ENCODE assay signal across 29 cellular contexts in the genomic region with DNA sequence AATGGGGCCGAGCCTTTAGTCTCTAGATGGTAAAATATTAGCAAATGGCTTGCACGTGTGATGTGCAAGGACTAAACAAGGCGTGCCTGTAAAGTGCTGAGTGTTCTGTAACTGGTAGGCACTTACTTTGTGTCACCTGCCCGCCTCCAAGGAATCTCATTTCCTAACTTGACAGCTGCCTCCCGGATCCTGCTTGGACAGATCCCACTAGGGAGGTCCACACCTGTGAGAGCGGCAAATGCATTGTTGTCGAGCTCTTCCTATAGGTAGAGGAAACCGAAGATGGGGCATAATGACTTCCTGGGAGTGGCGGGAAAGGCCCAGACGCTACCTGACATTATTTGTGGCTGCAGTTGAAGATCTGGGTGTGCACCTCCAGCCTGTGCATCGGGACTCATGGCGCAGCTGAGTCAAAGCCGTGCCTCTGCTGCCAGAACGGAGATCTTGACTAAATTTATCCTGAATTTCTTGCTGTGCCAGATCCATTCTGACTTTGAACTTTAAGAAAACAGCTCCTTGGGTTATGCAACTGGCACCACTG.
DNase-seq lines count a peak whose midpoint lies in the region; ATAC-seq, FAIRE-seq and TF ChIP-seq lines count a peak whose summit lies in the region.
"Had no signal": no experiment of that assay in that cellular context is flagged by ENCODE, and none has a peak within 500 bp of the region (broad histone marks: within the 10 kb centered on the region; RNA-seq: fewer than 3 reads in every experiment).

No MANE protein-coding gene starts in this region.

- FAIRE-seq in H54 (lab: Jason Lieb, UNC) = no peak
- FAIRE-seq: keratinocyte, pancreas, TTC549 had no signal

- H4K20me1 ChIP-seq in MM.1S (ENCODE audit: insufficient read depth, low read length) = no peaks in the 10 kb centered on the region

- no peak for TF ChIP-seq CTCF in vagina (IDR thresholded peaks at IDR 0.05)
- no peak for TF ChIP-seq CTCF in MM.1S (IDR thresholded peaks at IDR 0.05; ENCODE audit: low read length)

- H3K9ac ChIP-seq in MM.1S (ENCODE audit: low read length) = no peak overlapping the region

- no peaks in the 10 kb centered on the region for H3F3A ChIP-seq in MM.1S (ENCODE audit: insufficient read depth, low read length)

- H3K27me3 ChIP-seq in vagina (no peaks in the 10 kb centered on the region), MM.1S (replicated peaks; ENCODE audit: insufficient read depth, low read length) (no peaks in the 10 kb centered on the region)
- H3K27me3 ChIP-seq: pancreas, Peyer's patch, right atrium auricular region had no signal

- no peaks in the 10 kb centered on the region for H3K9me3 ChIP-seq in vagina
- H3K9me3 ChIP-seq in MM.1S (replicated peaks; ENCODE audit: insufficient read depth, low read length) = no peaks in the 10 kb centered on the region
- H3K9me3 ChIP-seq: pancreas, Peyer's patch, right atrium auricular region, spleen had no signal

- no peak for ATAC-seq in stimulated activated naive CD8-positive, alpha-beta T cell treated with anti-CD3 and anti-CD28 coated beads, Interleukin-15, amount 100 ng/mL, for 72 hours
- ATAC-seq in stimulated activated naive CD8-positive, alpha-beta T cell treated with anti-CD3 and anti-CD28 coated beads, Interleukin-15, Interleukin-2, amounts not matched to agents 100 U/mL and 50 U/mL, for 24 hours = no peak
- ATAC-seq: activated CD4-positive, CD25-positive, alpha-beta regulatory T cell treated with anti-CD3 and anti-CD28 coated beads, Interleukin-2, amount 50 U/mL, for 24 hours; activated naive CD4-positive, alpha-beta T cell treated with anti-CD3 and anti-CD28 coated beads, Interleukin-2, amount 50 U/mL, for 72 hours; left ventricle myocardium superior; natural killer cell; pancreas had no signal

- no peak for TF ChIP-seq POLR2A in vagina (IDR thresholded peaks at IDR 0.05)
- no peak for TF ChIP-seq POLR2A in H54 (IDR thresholded peaks at IDR 0.05; ENCODE audit: low read depth, low read length)

- H3K4me2 ChIP-seq in MM.1S (ENCODE audit: low read depth, low read length) = no peak overlapping the region

- no peak overlapping the region for H3K27ac ChIP-seq in vagina
- H3K27ac ChIP-seq in MM.1S (ENCODE audit: low read length) = no peak overlapping the region
- H3K27ac ChIP-seq: pancreas, Peyer's patch, right atrium auricular region, spleen had no signal

- peak overlapping the region in 1 of 2 donors; percentile 74 for H3K27ac Mint-ChIP-seq in stimulated activated naive CD8-positive, alpha-beta T cell treated with anti-CD3 and anti-CD28 coated beads, Interleukin-15, amount 100 ng/mL, for 72 hours
- H3K27ac Mint-ChIP-seq: activated CD4-positive, alpha-beta memory T cell treated with anti-CD3 and anti-CD28 coated beads for 36 hours; activated naive CD4-positive, alpha-beta T cell treated with anti-CD3 and anti-CD28 coated beads, Interleukin-2, amount 50 U/mL, for 72 hours; activated T-helper 2 cell treated with anti-CD3 and anti-CD28 coated beads, Interferon-gamma antibody, Interleukin-2, Interleukin-4, amounts not matched to agents 10 μg/mL and 5 μg/mL and 100 μg/mL, durations not matched to agents 14 hours and 24 hours and 36 hours; mesothelial cell of epicardium; natural killer cell had no signal

- H3K27me3 Mint-ChIP-seq in stimulated activated naive CD8-positive, alpha-beta T cell treated with anti-CD3 and anti-CD28 coated beads, Interleukin-15, amount 100 ng/mL, for 72 hours = peaks cover 43% of the 10 kb centered on the region

- intact Hi-C loops in vagina (cut with DNase I) = no loop called here

- H3K9me3 Mint-ChIP-seq in stimulated activated naive CD8-positive, alpha-beta T cell treated with anti-CD3 and anti-CD28 coated beads, Interleukin-15, amount 100 ng/mL, for 72 hours = no peaks in the 10 kb centered on the region
- H3K9me3 Mint-ChIP-seq: activated CD4-positive, alpha-beta memory T cell treated with anti-CD3 and anti-CD28 coated beads for 36 hours; activated naive CD4-positive, alpha-beta T cell treated with anti-CD3 and anti-CD28 coated beads, Interleukin-2, amount 50 U/mL, for 72 hours; activated T-helper 2 cell treated with anti-CD3 and anti-CD28 coated beads, Interferon-gamma antibody, Interleukin-2, Interleukin-4, amounts not matched to agents 10 μg/mL and 5 μg/mL and 100 μg/mL, durations not matched to agents 14 hours and 24 hours and 36 hours; central memory CD8-positive, alpha-beta T cell; mesothelial cell of epicardium; natural killer cell had no signal

- peak overlapping the region; percentile 48 to 50 for H3K4me3 Mint-ChIP-seq in stimulated activated naive CD8-positive, alpha-beta T cell treated with anti-CD3 and anti-CD28 coated beads, Interleukin-15, amount 100 ng/mL, for 72 hours
- H3K4me3 Mint-ChIP-seq: activated CD4-positive, alpha-beta memory T cell treated with anti-CD3 and anti-CD28 coated beads for 36 hours; central memory CD8-positive, alpha-beta T cell; mesothelial cell of epicardium; natural killer cell had no signal

- H3K4me1 Mint-ChIP-seq in stimulated activated naive CD8-positive, alpha-beta T cell treated with anti-CD3 and anti-CD28 coated beads, Interleukin-15, amount 100 ng/mL, for 72 hours = peaks cover 7% of the 10 kb centered on the region
- H3K4me1 Mint-ChIP-seq: central memory CD8-positive, alpha-beta T cell; mesothelial cell of epicardium had no signal

- H3K79me2 ChIP-seq in MM.1S (ENCODE audit: low read length) = no peaks in the 10 kb centered on the region

- H3K36me3 ChIP-seq in vagina = no peaks in the 10 kb centered on the region
- H3K36me3 ChIP-seq in MM.1S (replicated peaks; ENCODE audit: insufficient read depth, low read length) = no peaks in the 10 kb centered on the region
- H3K36me3 ChIP-seq: pancreas, Peyer's patch, right atrium auricular region, spleen had no signal

- H2AFZ ChIP-seq in MM.1S (ENCODE audit: low read length) = no peak overlapping the region

- no peak overlapping the region for H3K4me3 ChIP-seq in vagina
- H3K4me3 ChIP-seq in MM.1S (ENCODE audit: low read length) = no peak overlapping the region
- H3K4me3 ChIP-seq: pancreas, Peyer's patch, right atrium auricular region, spleen had no signal

- H3K4me1 ChIP-seq in vagina (no peaks in the 10 kb centered on the region), MM.1S (ENCODE audit: low read length) (no peaks in the 10 kb centered on the region)
- H3K4me1 ChIP-seq: pancreas, Peyer's patch, right atrium auricular region had no signal

- no peak for DNase-seq in stimulated activated naive CD8-positive, alpha-beta T cell treated with anti-CD3 and anti-CD28 coated beads, Interleukin-15, amount 100 ng/mL, for 72 hours
- DNase-seq in stimulated activated naive CD8-positive, alpha-beta T cell treated with anti-CD3 and anti-CD28 coated beads, Interleukin-15, Interleukin-2, amounts not matched to agents 100 U/mL and 50 U/mL, for 24 hours = no peak
- DNase-seq in NCI-H748 treated with DMSO at 0.1 percent for 48 hours (lab: John Stamatoyannopoulos, UW) (peak; percentile 53), middle frontal gyrus (ENCODE audit: extremely low spot score, low spot score) (peak; percentile 52), vagina (ENCODE audit: extremely low spot score in 2 of 2) (peak; percentile 72 to 74), MM.1S (no peak), H54 (ENCODE audit: insufficient read length, low spot score) (no peak), NCI-H526 treated with DMSO at 0.1 percent for 48 hours (lab: John Stamatoyannopoulos, UW) (no peak)
- DNase-seq: ACHN; activated CD4-positive, alpha-beta memory T cell treated with anti-CD3 and anti-CD28 coated beads for 36 hours; C1 segment of cervical spinal cord; Calu3; DND-41; KG1; left ventricle myocardium superior; natural killer cell; NCI-H1417 treated with DMSO at 0.1 percent for 48 hours; NCI-H524; pancreas; Peyer's patch; spleen had no signal

- H3K9me2 ChIP-seq in MM.1S (replicated peaks; ENCODE audit: insufficient read depth, low read length) = no peaks in the 10 kb centered on the region

Comparison
In these comparisons a context has a peak if more than half of its experiments do, and no peak if none do; other contexts are left out.
1. DNase-seq: peak in NCI-H748 treated with DMSO at 0.1 percent for 48 hours (single experiment), middle frontal gyrus (single experiment) and vagina (2 of 2); none in stimulated activated naive CD8-positive, alpha-beta T cell treated with anti-CD3 and anti-CD28 coated beads, Interleukin-15, amount 100 ng/mL, for 72 hours (0 of 2), stimulated activated naive CD8-positive, alpha-beta T cell treated with anti-CD3 and anti-CD28 coated beads, Interleukin-15, Interleukin-2, amounts not matched to agents 100 U/mL and 50 U/mL, for 24 hours (single experiment), MM.1S (single experiment), H54 (single experiment) and NCI-H526 treated with DMSO at 0.1 percent for 48 hours (single experiment).